ENCODE assay signal across 8 cellular contexts in genomic region chr1:80656011-80656627, GRCh38.
A peak's percentile ranks its signal among the peaks of the same experiment; 100 is the strongest.
DNase-seq lines count a peak whose midpoint lies in the region; ATAC-seq, FAIRE-seq and TF ChIP-seq lines count a peak whose summit lies in the region.

No MANE protein-coding gene starts in this region.

- 2% methylated on average over 2 of the region's 2 CpGs for WGBS in HepG2 (ENCODE audit: low lambda C conversion rate)

- H4K20me1 ChIP-seq in HepG2 (ENCODE audit: insufficient read depth, low read length), result no peaks in the 10 kb centered on the region

- H3K4me3 ChIP-seq in HepG2 (replicated peaks in 1 of 3; ENCODE audit: insufficient read depth in 1 of 3, low read depth in 2 of 3, low read length in 3 of 3) (no peak overlapping the region), coronary artery (no peak overlapping the region)

- TF ChIP-seq RAD21 in HepG2 (CRISPR knock-in tag; IDR thresholded peaks at IDR 0.05), result no peak

- DNase-seq in NCI-H345 (lab: John Stamatoyannopoulos, UW), result peak; percentile 16
- no peak for DNase-seq in NCI-H345 treated with DMSO at 0.1 percent for 48 hours (lab: John Stamatoyannopoulos, UW; ENCODE audit: unreplicated experiment)
- peak; percentile 7 for DNase-seq in SK-MEL-5 (ENCODE audit: low read depth, low spot score)
- peak; percentile 41 for DNase-seq in HepG2 (ENCODE audit: low spot score)
- DNase-seq in activated T-helper 2 cell treated with anti-CD3 and anti-CD28 coated beads, Interferon-gamma antibody, Interleukin-2, Interleukin-4, amounts not matched to agents 10 μg/mL and 5 μg/mL and 100 μg/mL, durations not matched to agents 14 hours and 24 hours and 36 hours (ENCODE audit: low spot score), result no peak
- no peak for DNase-seq in NCI-H1092 (lab: John Stamatoyannopoulos, UW)
- DNase-seq in coronary artery (ENCODE audit: low spot score), result no peak

- H3K27me3 ChIP-seq in HepG2 (ENCODE audit: control insufficient read depth in 1 of 2, insufficient read depth in 2 of 2, low read length in 2 of 2), result no peaks in the 10 kb centered on the region

- POLR2A ChIA-PET in HepG2 (lab: Yijun Ruan, JAX), result no interaction called here

- no peak overlapping the region for H3K27ac Mint-ChIP-seq in activated T-helper 2 cell treated with anti-CD3 and anti-CD28 coated beads, Interferon-gamma antibody, Interleukin-2, Interleukin-4, amounts not matched to agents 10 μg/mL and 5 μg/mL and 100 μg/mL, durations not matched to agents 14 hours and 24 hours and 36 hours

- no peak for TF ChIP-seq POLR2A in HepG2 (IDR thresholded peaks at IDR 0.05; ENCODE audit: insufficient read depth in 1 of 2, low read depth in 2 of 2, low read length in 2 of 2)

- H3K9ac ChIP-seq in HepG2 (ENCODE audit: insufficient read depth, low read depth, low read length), result no peak overlapping the region

- TF ChIP-seq EP300 in HepG2 (IDR thresholded peaks at IDR 0.05; ENCODE audit: low read depth in 2 of 2, low read length in 2 of 2) (no peak), HepG2 (CRISPR knock-in tag; IDR thresholded peaks at IDR 0.05; ENCODE audit: borderline replicate concordance) (no peak)

- no peaks in the 10 kb centered on the region for H3K79me2 ChIP-seq in HepG2 (ENCODE audit: insufficient read depth, low read length)

- peak; percentile 43 for FAIRE-seq in HepG2 (lab: Jason Lieb, UNC)

- H3K9me3 ChIP-seq in HepG2 (ENCODE audit: low read length), result peaks cover 72% of the 10 kb centered on the region

- no peaks in the 10 kb centered on the region for H3K4me1 Mint-ChIP-seq in activated T-helper 2 cell treated with anti-CD3 and anti-CD28 coated beads, Interferon-gamma antibody, Interleukin-2, Interleukin-4, amounts not matched to agents 10 μg/mL and 5 μg/mL and 100 μg/mL, durations not matched to agents 14 hours and 24 hours and 36 hours (ENCODE audit: low read depth)

- no peak overlapping the region for H3K27ac ChIP-seq in HepG2 (ENCODE audit: extremely low read length, insufficient read depth, low read length)
- no peak overlapping the region for H3K27ac ChIP-seq in coronary artery

- H3K4me2 ChIP-seq in HepG2 (ENCODE audit: low read depth, low read length), result no peak overlapping the region

- no peak overlapping the region for H2AFZ ChIP-seq in HepG2 (ENCODE audit: low read length)

- H3K4me1 ChIP-seq in HepG2 (ENCODE audit: insufficient read depth, low read length), result peaks cover 10% of the 10 kb centered on the region; the same call in 1 of the 2 replicates

- in situ Hi-C loops in SK-MEL-5 (cut with HindIII; ENCODE audit: low pct_unique_long_range_greater_than_20kb, low sequenced_read_pairs) (no loop called here), HepG2 (cut with HindIII; ENCODE audit: extremely low pct_ligation_motif_present, low pct_unique_long_range_greater_than_20kb) (no loop called here)

- no peaks in the 10 kb centered on the region for H3K36me3 Mint-ChIP-seq in activated T-helper 2 cell treated with anti-CD3 and anti-CD28 coated beads, Interferon-gamma antibody, Interleukin-2, Interleukin-4, amounts not matched to agents 10 μg/mL and 5 μg/mL and 100 μg/mL, durations not matched to agents 14 hours and 24 hours and 36 hours (ENCODE audit: low read depth)

- TF ChIP-seq CTCF in HepG2 (CRISPR knock-in tag; IDR thresholded peaks at IDR 0.05), result peak; percentile 40
- TF ChIP-seq CTCF in coronary artery (IDR thresholded peaks at IDR 0.05), result no peak

- H3K27me3 Mint-ChIP-seq in activated T-helper 2 cell treated with anti-CD3 and anti-CD28 coated beads, Interferon-gamma antibody, Interleukin-2, Interleukin-4, amounts not matched to agents 10 μg/mL and 5 μg/mL and 100 μg/mL, durations not matched to agents 14 hours and 24 hours and 36 hours (ENCODE audit: low read depth), result no peaks in the 10 kb centered on the region

- intact Hi-C loops in HepG2 (cut with micrococcal nuclease; ENCODE audit: unreplicated experiment), result no loop called here
- intact Hi-C loops in activated T-helper 2 cell treated with anti-CD3 and anti-CD28 coated beads, Interferon-gamma antibody, Interleukin-2, Interleukin-4, amounts not matched to agents 10 μg/mL and 5 μg/mL and 100 μg/mL, durations not matched to agents 14 hours and 24 hours and 36 hours (cut with micrococcal nuclease), result no loop called here

- BruUV-seq in HepG2 (replicated peaks; lab: Mats Ljungman, UMichigan), result no TSS peak

- no peaks in the 10 kb centered on the region for H3K36me3 ChIP-seq in HepG2 (replicated peaks in 1 of 2; ENCODE audit: control insufficient read depth in 1 of 2, insufficient read depth in 2 of 2, low read length in 2 of 2)

- no peak overlapping the region for H3K4me3 Mint-ChIP-seq in activated T-helper 2 cell treated with anti-CD3 and anti-CD28 coated beads, Interferon-gamma antibody, Interleukin-2, Interleukin-4, amounts not matched to agents 10 μg/mL and 5 μg/mL and 100 μg/mL, durations not matched to agents 14 hours and 24 hours and 36 hours (ENCODE audit: low read depth)

- CTCF ChIA-PET in HepG2 (lab: Yijun Ruan, JAX; ENCODE audit: low intra/inter-chr PET ratio, low total read pairs), result no interaction called here

- ATAC-seq in HG03045 (IDR thresholded peaks at IDR 0.05; ENCODE audit: unreplicated experiment) (peak; percentile 71), HepG2 (peak; percentile 94)

- peaks cover 17% of the 10 kb centered on the region for H3K9me3 Mint-ChIP-seq in activated T-helper 2 cell treated with anti-CD3 and anti-CD28 coated beads, Interferon-gamma antibody, Interleukin-2, Interleukin-4, amounts not matched to agents 10 μg/mL and 5 μg/mL and 100 μg/mL, durations not matched to agents 14 hours and 24 hours and 36 hours

TF ChIP-seq in HepG2, 621 proteins besides CTCF, POLR2A, EP300 and RAD21:
- TF ChIP-seq STAG1 (CRISPR knock-in tag; IDR thresholded peaks at IDR 0.05) (0 out of 2 replicates have a peak, but pooled peaks have one; percentile 4), ZBED4 (CRISPR knock-in tag; IDR thresholded peaks at IDR 0.05; ENCODE audit: borderline replicate concordance) (no peak), NAIF1 (CRISPR knock-in tag; IDR thresholded peaks at IDR 0.05; ENCODE audit: borderline replicate concordance) (no peak), ZEB1 (IDR thresholded peaks at IDR 0.05; ENCODE audit: insufficient replicate concordance, low read depth) (no peak), ELF1 (CRISPR knock-in tag; IDR thresholded peaks at IDR 0.05) (no peak), ZNF766 (CRISPR knock-in tag; IDR thresholded peaks at IDR 0.05; ENCODE audit: borderline replicate concordance) (0 out of 2 replicates have a peak, but pooled peaks have one; percentile 53)

Comparison
In these comparisons a context has a peak if more than half of its experiments do, and no peak if none do; other contexts are left out.
1. DNase-seq: peak in NCI-H345 (single experiment), SK-MEL-5 (single experiment) and HepG2 (single experiment); none in NCI-H345 treated with DMSO at 0.1 percent for 48 hours (single experiment), activated T-helper 2 cell treated with anti-CD3 and anti-CD28 coated beads, Interferon-gamma antibody, Interleukin-2, Interleukin-4, amounts not matched to agents 10 μg/mL and 5 μg/mL and 100 μg/mL, durations not matched to agents 14 hours and 24 hours and 36 hours (single experiment), NCI-H1092 (single experiment) and coronary artery (single experiment).